ENCODE assay signal across 25 cellular contexts in genomic region chr3:15114466-15115358, GRCh38. TPM values are rescaled to one million over a fixed set of nuclear protein-coding genes. Genes with fewer than 3 reads are reported as not detected.
DNase-seq lines count a peak whose midpoint lies in the region; ATAC-seq and TF ChIP-seq lines count a peak whose summit lies in the region.
"Had no signal": no experiment of that assay in that cellular context is flagged by ENCODE, and none has a peak within 500 bp of the region (broad histone marks: within the 10 kb centered on the region; RNA-seq: fewer than 3 reads in every experiment).

No MANE protein-coding gene starts in this region.

- H3K36me3 ChIP-seq in GM23338 (ENCODE audit: insufficient read depth) (no peaks in the 10 kb centered on the region), IMR-90 (ENCODE audit: control insufficient read depth, insufficient read depth, low read length) (no peaks in the 10 kb centered on the region), ectodermal cell (ENCODE audit: control insufficient read depth, insufficient read depth, low read length) (no peaks in the 10 kb centered on the region), MM.1S (replicated peaks; ENCODE audit: insufficient read depth, low read length) (no peaks in the 10 kb centered on the region)
- H3K36me3 ChIP-seq: BLaER1 had no signal

- no peak overlapping the region for H2AK5ac ChIP-seq in IMR-90 (ENCODE audit: low read depth, low read length)

- no peak for TF ChIP-seq CTCF in GM23338 (conservative IDR thresholded peaks at IDR 0.05; ENCODE audit: low read depth in 2 of 2)
- no peak for TF ChIP-seq CTCF in IMR-90 (conservative IDR thresholded peaks at IDR 0.05; ENCODE audit: low read depth, low read length)
- no peak for TF ChIP-seq CTCF in MM.1S (IDR thresholded peaks at IDR 0.05; ENCODE audit: low read length)

- peaks cover 2% of the 10 kb centered on the region; the same call in 1 of the 3 replicates for H3K9me3 Mint-ChIP-seq in GM23338

- no peaks in the 10 kb centered on the region for H3K36me3 Mint-ChIP-seq in GM23338 (ENCODE audit: low read depth)
- H3K36me3 Mint-ChIP-seq: CD4-positive, CD25-positive, alpha-beta regulatory T cell had no signal

- H2BK120ac ChIP-seq in IMR-90 (ENCODE audit: low read depth, low read length), result no peak overlapping the region

- no CpG with 5 or more reads among the region's 10 CpGs for WGBS in IMR-90 (ENCODE audit: extremely low coverage in 2 of 2, insufficient read length in 1 of 2), 2 experiments
- WGBS in ectodermal cell, 2 experiments, result 44 to 47% methylated on average over 10 of the region's 10 CpGs

- H3K27me3 ChIP-seq in GM23338 (ENCODE audit: insufficient read depth) (no peaks in the 10 kb centered on the region), IMR-90 (ENCODE audit: control insufficient read depth, insufficient read depth, low read length) (peaks cover 24% of the 10 kb centered on the region), ectodermal cell (ENCODE audit: control insufficient read depth, insufficient read depth, low read length, poor library complexity, severe bottlenecking) (no peaks in the 10 kb centered on the region), MM.1S (replicated peaks; ENCODE audit: insufficient read depth, low read length) (no peaks in the 10 kb centered on the region; the same call in 1 of the 2 replicates)
- H3K27me3 ChIP-seq: BLaER1 had no signal

- no peaks in the 10 kb centered on the region for H3K9me1 ChIP-seq in IMR-90 (ENCODE audit: insufficient read depth, low read length)

- H2BK20ac ChIP-seq in IMR-90 (ENCODE audit: low read depth, low read length), result no peak overlapping the region

- H2BK5ac ChIP-seq in IMR-90 (ENCODE audit: low read depth, low read length, poor library complexity, severe bottlenecking), result no peak overlapping the region

- H4K5ac ChIP-seq in IMR-90 (ENCODE audit: low read depth, low read length), result no peak overlapping the region

- H3K9me3 ChIP-seq in IMR-90 (ENCODE audit: control insufficient read depth, insufficient read depth, low read length), result peaks cover 4% of the 10 kb centered on the region; the same call in 1 of the 2 replicates
- no peaks in the 10 kb centered on the region for H3K9me3 ChIP-seq in ectodermal cell (ENCODE audit: control insufficient read depth, low read length)
- H3K9me3 ChIP-seq in MM.1S (replicated peaks; ENCODE audit: insufficient read depth, low read length), result no peaks in the 10 kb centered on the region
- H3K9me3 ChIP-seq: BLaER1 had no signal

- TF ChIP-seq RAD21 in IMR-90 (IDR thresholded peaks at IDR 0.05; ENCODE audit: low read length), result no peak

- peak overlapping the region; percentile 64 for H3K4me2 ChIP-seq in GM23338
- H3K4me2 ChIP-seq in IMR-90 (ENCODE audit: low read depth, low read length), result no peak overlapping the region
- no peak overlapping the region for H3K4me2 ChIP-seq in MM.1S (ENCODE audit: low read depth, low read length)
- H3K4me2 ChIP-seq: BLaER1, KMS-11 had no signal

- H4K8ac ChIP-seq in IMR-90 (ENCODE audit: low read depth in 2 of 2, low read length in 2 of 2), result no peak overlapping the region

- H3K18ac ChIP-seq in IMR-90 (ENCODE audit: low read depth, low read length), result no peak overlapping the region

- no peak overlapping the region for H3K27ac Mint-ChIP-seq in GM23338

- H3K14ac ChIP-seq in IMR-90 (replicated peaks; ENCODE audit: low read depth, low read length), result no peak overlapping the region

- no peak overlapping the region for H2BK15ac ChIP-seq in IMR-90 (ENCODE audit: low read depth, low read length)

- peaks cover 12% of the 10 kb centered on the region for H3K27me3 Mint-ChIP-seq in GM23338 (ENCODE audit: insufficient read depth, low read depth, poor library complexity)

- no peaks in the 10 kb centered on the region for H3K79me2 ChIP-seq in GM23338 (replicated peaks; ENCODE audit: insufficient read depth)
- H3K79me2 ChIP-seq in MM.1S (ENCODE audit: low read length), result no peaks in the 10 kb centered on the region

- H3F3A ChIP-seq in GM23338 (replicated peaks; ENCODE audit: low read depth), result no peaks in the 10 kb centered on the region
- no peaks in the 10 kb centered on the region for H3F3A ChIP-seq in MM.1S (ENCODE audit: insufficient read depth, low read length)

- H2AFZ ChIP-seq in GM23338, result peak overlapping the region; percentile 80
- H2AFZ ChIP-seq in IMR-90 (replicated peaks; ENCODE audit: low read length, poor library complexity), result no peak overlapping the region
- H2AFZ ChIP-seq in MM.1S (ENCODE audit: low read length), result no peak overlapping the region
- H2AFZ ChIP-seq: GM23248 had no signal

- BruUV-seq in IMR-90 (replicated peaks; lab: Mats Ljungman, UMichigan), result no TSS peak

- POLR2A ChIA-PET in IMR-90 (lab: Charles Lee; ENCODE audit: unreplicated experiment), result no interaction called here

- DNase-seq in GM23338 (ENCODE audit: low spot score) (no peak), IMR-90 (no peak), mesenteric fat pad (ENCODE audit: low spot score) (peak; percentile 30), MM.1S (no peak), NOMO-1 treated with DMSO at 0.1 percent for 48 hours (lab: John Stamatoyannopoulos, UW; ENCODE audit: unreplicated experiment) (no peak), AML-193 (lab: John Stamatoyannopoulos, UW) (no peak)
- DNase-seq: CD4-positive, CD25-positive, alpha-beta regulatory T cell; DMS153; GM23248; NCI-H1092; NCI-H1417 treated with DMSO at 0.1 percent for 48 hours; NCI-H1694 treated with DMSO at 0.1 percent for 48 hours; NCI-H2081 treated with DMSO at 0.1 percent for 48 hours; NCI-H2171; NCI-H226; NCI-H510A; NCI-H69; SIG-M5 had no signal

- TF ChIP-seq POLR2A in IMR-90 (IDR thresholded peaks at IDR 0.05; ENCODE audit: low read depth, low read length), result no peak

- peaks cover 25% of the 10 kb centered on the region for H3K4me1 Mint-ChIP-seq in GM23338

- CTCF ChIA-PET in IMR-90 (lab: Yijun Ruan, JAX), result interaction anchor here (0.6 kb wide), 1 partner anchor 1128 kb away, joined by 4 read pairs; no protein-coding TSS in a partner anchor

- intact Hi-C loops in IMR-90 (cut with micrococcal nuclease), result loop anchor here (5.0 kb wide), 1 partner anchor 228 kb away; no protein-coding TSS in a partner anchor

- no peak overlapping the region; the same call in none of the 2 replicates for H3K4me3 ChIP-seq in GM23338
- no peak overlapping the region for H3K4me3 ChIP-seq in IMR-90 (ENCODE audit: insufficient read depth, low read depth, low read length)
- no peak overlapping the region for H3K4me3 ChIP-seq in ectodermal cell (ENCODE audit: insufficient read depth, low read depth, low read length)
- H3K4me3 ChIP-seq in MM.1S (ENCODE audit: low read length), result no peak overlapping the region
- H3K4me3 ChIP-seq: BLaER1, GM23248, SK-N-MC had no signal

- H3K9ac ChIP-seq in IMR-90 (ENCODE audit: low read depth, low read length) (no peak overlapping the region), MM.1S (ENCODE audit: low read length) (no peak overlapping the region)
- H3K9ac ChIP-seq: BLaER1, GM23248, KMS-11 had no signal

- in situ Hi-C loops in IMR-90 (cut with MboI; ENCODE audit: low sequenced_read_pairs), result loop anchor here (25.0 kb wide), 1 partner anchor 273 kb away; no protein-coding TSS in a partner anchor

- peak overlapping the region; percentile 51 for H2AK9ac ChIP-seq in IMR-90 (replicated peaks; ENCODE audit: low read depth, low read length, poor library complexity)

- H3K56ac ChIP-seq in IMR-90 (ENCODE audit: extremely low read depth, insufficient read depth, low read length), result no peak overlapping the region

- H4K91ac ChIP-seq in IMR-90 (ENCODE audit: insufficient read depth, low read depth, low read length), result no peak overlapping the region

- H3K23ac ChIP-seq in IMR-90 (ENCODE audit: low read depth, low read length), result no peak overlapping the region

- H3K9me2 ChIP-seq in GM23338 (ENCODE audit: insufficient read depth), result no peaks in the 10 kb centered on the region
- no peaks in the 10 kb centered on the region for H3K9me2 ChIP-seq in MM.1S (replicated peaks; ENCODE audit: insufficient read depth, low read length)

- H3K79me1 ChIP-seq in IMR-90 (ENCODE audit: low read depth in 1 of 2, low read length in 2 of 2), result no peaks in the 10 kb centered on the region

- dilution Hi-C loops in IMR-90 (cut with HindIII; ENCODE audit: low sequenced_read_pairs, unreplicated experiment), result no loop called here

- H3K4me1 ChIP-seq in GM23338 (ENCODE audit: insufficient read depth), result peaks cover 16% of the 10 kb centered on the region
- no peaks in the 10 kb centered on the region for H3K4me1 ChIP-seq in IMR-90 (ENCODE audit: control insufficient read depth, insufficient read depth, low read length)
- H3K4me1 ChIP-seq in ectodermal cell (ENCODE audit: control insufficient read depth, insufficient read depth, low read length), result peaks cover 7% of the 10 kb centered on the region
- no peaks in the 10 kb centered on the region for H3K4me1 ChIP-seq in MM.1S (ENCODE audit: low read length)
- H3K4me1 ChIP-seq: BLaER1 had no signal

- no peak overlapping the region for H3K4ac ChIP-seq in IMR-90 (ENCODE audit: low read depth, low read length)

- H3K4me3 Mint-ChIP-seq in GM23338, result peak overlapping the region; percentile 31
- H3K4me3 Mint-ChIP-seq: CD4-positive, CD25-positive, alpha-beta regulatory T cell had no signal

- no peak overlapping the region for H3K27ac ChIP-seq in GM23338 (ENCODE audit: low read depth)
- no peak overlapping the region for H3K27ac ChIP-seq in IMR-90 (ENCODE audit: insufficient read depth, low read length)
- H3K27ac ChIP-seq in ectodermal cell (ENCODE audit: insufficient read depth, low read depth, low read length, poor library complexity, severe bottlenecking), result peak overlapping the region; percentile 38
- no peak overlapping the region for H3K27ac ChIP-seq in MM.1S (ENCODE audit: low read length)
- H3K27ac ChIP-seq: BLaER1, GM23248, KMS-11, SK-N-MC had no signal

- ATAC-seq in GM23338 (peak; percentile 62), IMR-90 (ENCODE audit: low read depth) (no peak), GM21825 (IDR thresholded peaks at IDR 0.05; ENCODE audit: unreplicated experiment) (no peak)
- ATAC-seq: HCT116, Panc1 had no signal

- no peaks in the 10 kb centered on the region for H4K20me1 ChIP-seq in GM23338 (replicated peaks; ENCODE audit: insufficient read depth)
- no peaks in the 10 kb centered on the region; the same call in 1 of the 2 replicates for H4K20me1 ChIP-seq in IMR-90 (ENCODE audit: insufficient read depth, low read length)
- no peaks in the 10 kb centered on the region for H4K20me1 ChIP-seq in MM.1S (ENCODE audit: insufficient read depth, low read length)
- H4K20me1 ChIP-seq: BLaER1 had no signal

RNA-seq across cellular contexts. Expression of gene RBSN, which starts 15.8 kb away (rescaled TPM):
- 26.5 and 33.2 TPM in 2 replicates for total RNA-seq in GM23338 (2014; rRNA removed; shearing (Covaris generic))
- polyA plus RNA-seq in GM23338 (2016; fragmentation: Nextera tagmentation; extraction: Ambion mirVana) (10.6 and 10.8 TPM in 2 replicates), IMR-90 (2012; rRNA removed) (7.9 and 8.7 TPM in 2 replicates)
- total RNA-seq in IMR-90 (2012; rRNA removed) (32.2 and 33.7 TPM in 2 replicates), mesenteric fat pad (26.0 TPM)
- polyA plus RNA-seq in IMR-90 (2012; cell fraction: cytosol; rRNA removed), result 3.6 and 4.1 TPM in 2 replicates
- polyA plus RNA-seq in IMR-90 (2012; cell fraction: nucleus; rRNA removed; ENCODE audit: low replicate concordance), result 12.3 and 18.6 TPM in 2 replicates
- 28.0 TPM for polyA plus RNA-seq in ectodermal cell (2013, experiment 1 of 4)
- 29.1 TPM for polyA plus RNA-seq in ectodermal cell (2013, experiment 2 of 4)
- polyA plus RNA-seq in ectodermal cell (2013, experiment 3 of 4), result 25.1 TPM
- 28.2 TPM for polyA plus RNA-seq in ectodermal cell (2013, experiment 4 of 4)

RNA-seq across cellular contexts. Expression of gene MRPS25, which starts 49.6 kb away (rescaled TPM):
- 41.0 and 47.9 TPM in 2 replicates for total RNA-seq in GM23338 (2014; rRNA removed; shearing (Covaris generic))
- polyA plus RNA-seq in GM23338 (2016; fragmentation: Nextera tagmentation; extraction: Ambion mirVana) (61.1 and 75.0 TPM in 2 replicates), IMR-90 (2012; rRNA removed) (20.3 and 20.8 TPM in 2 replicates)
- total RNA-seq in IMR-90 (2012; rRNA removed) (9.0 and 9.7 TPM in 2 replicates), mesenteric fat pad (52.3 TPM)
- polyA plus RNA-seq in IMR-90 (2012; cell fraction: cytosol; rRNA removed), result 9.8 and 26.9 TPM in 2 replicates
- 90.6 and 220 TPM in 2 replicates for polyA plus RNA-seq in IMR-90 (2012; cell fraction: nucleus; rRNA removed; ENCODE audit: low replicate concordance)
- polyA plus RNA-seq in ectodermal cell (2013, experiment 1 of 4), result 43.3 TPM
- 39.3 TPM for polyA plus RNA-seq in ectodermal cell (2013, experiment 2 of 4)
- polyA plus RNA-seq in ectodermal cell (2013, experiment 3 of 4), result 27.5 TPM
- polyA plus RNA-seq in ectodermal cell (2013, experiment 4 of 4), result 33.0 TPM
